ENCODE assay signal across 33 cellular contexts in genomic region chr5:138554143-138554542, GRCh38. TPM values are rescaled to one million over a fixed set of nuclear protein-coding genes. Genes with fewer than 3 reads are reported as not detected.
DNase-seq lines count a peak whose midpoint lies in the region; ATAC-seq, FAIRE-seq and TF ChIP-seq lines count a peak whose summit lies in the region.
"Had no signal": no experiment of that assay in that cellular context is flagged by ENCODE, and none has a peak within 500 bp of the region (broad histone marks: within the 10 kb centered on the region; RNA-seq: fewer than 3 reads in every experiment).

No MANE protein-coding gene starts in this region.

- peak overlapping the region; percentile 3 for H3K27ac ChIP-seq in CD4-positive, CD25-positive, alpha-beta regulatory T cell (ENCODE audit: insufficient read depth, low read length, poor library complexity, severe bottlenecking)
- H3K27ac ChIP-seq in GM12878 (ENCODE audit: control insufficient read depth, insufficient read depth) (no peak overlapping the region), stomach (no peak overlapping the region)
- H3K27ac ChIP-seq: ascending aorta, C4-2B, KMS-11, left lung, psoas muscle, sigmoid colon had no signal

- TF ChIP-seq POLR2A in GM12878 (IDR thresholded peaks at IDR 0.05; ENCODE audit: low read depth, low read length) (no peak), stomach (IDR thresholded peaks at IDR 0.05) (no peak)

- no peak for TF ChIP-seq RAD21 in GM12878 (IDR thresholded peaks at IDR 0.05; ENCODE audit: insufficient read depth, low read depth, low read length)

- H3K36me3 Mint-ChIP-seq in CD4-positive, CD25-positive, alpha-beta regulatory T cell: peaks cover 38% of the 10 kb centered on the region
- H3K36me3 Mint-ChIP-seq in Caco-2 (ENCODE audit: insufficient read depth, unreplicated experiment) (peaks cover 94% of the 10 kb centered on the region), natural killer cell (peaks cover 31% of the 10 kb centered on the region)

- RAD21 ChIA-PET in GM12878 (lab: Charles Lee; ENCODE audit: unreplicated experiment): no interaction called here

- no peak overlapping the region for H3K4me3 ChIP-seq in CD4-positive, CD25-positive, alpha-beta regulatory T cell (ENCODE audit: low read depth, low read length)
- H3K4me3 ChIP-seq in Caco-2 (ENCODE audit: low read depth, low read length): no peak overlapping the region
- no peak overlapping the region for H3K4me3 ChIP-seq in GM12878
- H3K4me3 ChIP-seq in stomach: no peak overlapping the region
- H3K4me3 ChIP-seq: ascending aorta, left lung, psoas muscle, sigmoid colon had no signal

- no peak overlapping the region for H3K4me3 Mint-ChIP-seq in CD4-positive, CD25-positive, alpha-beta regulatory T cell
- H3K4me3 Mint-ChIP-seq in Caco-2 (ENCODE audit: unreplicated experiment) (no peak overlapping the region), natural killer cell (no peak overlapping the region)
- H3K4me3 Mint-ChIP-seq: activated CD8-positive, alpha-beta T cell treated with anti-CD3 and anti-CD28 coated beads, Interleukin-2, amount 10 ng/mL, durations not matched to agents 7 days and 5 days; activated naive CD8-positive, alpha-beta T cell treated with anti-CD3 and anti-CD28 coated beads, Interleukin-2, amount 10 ng/mL, durations not matched to agents 7 days and 5 days; dendritic cell treated with granulocyte-macrophage colony-stimulating factor and Interleukin-4, amounts not matched to agents 40 ng/mL and 50 ng/mL, for 4 days; T-helper 2 cell treated with Interferon-gamma antibody and Interleukin-4, amounts not matched to agents 5 μg/mL and 100 μg/mL, for 36 hours; type B pancreatic cell had no signal

- no peak overlapping the region for H3K9ac ChIP-seq in GM12878 (ENCODE audit: control insufficient read depth, insufficient read depth, low read length)
- H3K9ac ChIP-seq: KMS-11 had no signal

- peaks cover 54% of the 10 kb centered on the region for H3K36me3 ChIP-seq in CD4-positive, CD25-positive, alpha-beta regulatory T cell (ENCODE audit: control insufficient read depth, insufficient read depth, low read length)
- peaks cover 4% of the 10 kb centered on the region for H3K36me3 ChIP-seq in Caco-2 (ENCODE audit: control insufficient read depth, insufficient read depth, low read length)
- H3K36me3 ChIP-seq in GM12878 (ENCODE audit: control insufficient read depth in 2 of 2, insufficient read depth in 2 of 2, low read length in 1 of 2): peaks cover 11 to 40% of the 10 kb centered on the region in 2 experiments
- peaks cover 49 to 66% (median 65%) of the 10 kb centered on the region in 4 donors for H3K36me3 ChIP-seq in stomach

- peaks cover 3% of the 10 kb centered on the region for H3K79me2 ChIP-seq in GM12878 (ENCODE audit: control insufficient read depth, insufficient read depth, low read length)

- H3K4me2 ChIP-seq in GM12878 (ENCODE audit: control insufficient read depth, insufficient read depth): no peak overlapping the region
- H3K4me2 ChIP-seq: KMS-11 had no signal

- POLR2A ChIA-PET in Caco-2 (lab: Charles Lee): no interaction called here
- POLR2A ChIA-PET in GM12878 (lab: Charles Lee): no interaction called here

- H4K20me1 ChIP-seq in GM12878 (ENCODE audit: control insufficient read depth, insufficient read depth): no peaks in the 10 kb centered on the region

- 100% methylated on average over 1 of the region's 1 CpG for whole genome bisulfite sequencing in GM12878 (ENCODE audit: insufficient coverage, insufficient replicate concordance, low lambda C conversion rate, missing lambda C conversion rate)
- 50 to 97% (median 76%) methylated on average over 1 of the region's 1 CpG for WGBS in stomach, 5 donors

- no peak for DNase-seq in CD4-positive, CD25-positive, alpha-beta regulatory T cell
- DNase-seq in Caco-2 (no peak), GM12878 (ENCODE audit: low read depth, low spot score) (no peak), natural killer cell (no peak), posterior vena cava (ENCODE audit: low spot score) (no peak), NCI-H446 treated with DMSO at 0.1 percent for 48 hours (lab: John Stamatoyannopoulos, UW) (no peak), stomach (no peak)
- DNase-seq: activated CD8-positive, alpha-beta T cell treated with anti-CD3 and anti-CD28 coated beads, Interleukin-2, amount 10 ng/mL, durations not matched to agents 7 days and 5 days; activated effector memory CD4-positive, alpha-beta T cell treated with anti-CD3 and anti-CD28 coated beads, Interleukin-2, amount 50 U/mL, for 16 hours; activated naive CD8-positive, alpha-beta T cell treated with anti-CD3 and anti-CD28 coated beads, Interleukin-2, amount 10 ng/mL, durations not matched to agents 7 days and 5 days; central memory CD4-positive, alpha-beta T cell; glutamatergic neuron; GOT3; islet precursor cell; left lung; mesendoderm; NCI-H1417 treated with DMSO at 0.1 percent for 48 hours; NCI-H2081; NCI-H526; nucleus accumbens; psoas muscle; SHP77 treated with DMSO at 0.1 percent for 48 hours; sigmoid colon; stimulated activated CD4-positive, alpha-beta T cell treated with anti-CD3 and anti-CD28 coated beads, Interleukin-4, amount 100 ng/mL, for 24 hours had no signal

- in situ Hi-C loops in GM12878 (cut with MboI): no loop called here

- no peaks in the 10 kb centered on the region for H3K27me3 ChIP-seq in CD4-positive, CD25-positive, alpha-beta regulatory T cell (ENCODE audit: control insufficient read depth, insufficient read depth, low read length)
- H3K27me3 ChIP-seq in Caco-2 (replicated peaks; ENCODE audit: control insufficient read depth, insufficient read depth, low read length) (no peaks in the 10 kb centered on the region), GM12878 (replicated peaks in 1 of 2; ENCODE audit: control insufficient read depth in 2 of 2, insufficient read depth in 2 of 2, low read length in 1 of 2) (no peaks in the 10 kb centered on the region), stomach (no peaks in the 10 kb centered on the region)
- H3K27me3 ChIP-seq: ascending aorta, left lung, sigmoid colon had no signal

- BruUV-seq in Caco-2 (replicated peaks; lab: Mats Ljungman, UMichigan) (no TSS peak), GM12878 (replicated peaks; lab: Mats Ljungman, UMichigan) (no TSS peak)

- H3K9me3 ChIP-seq in CD4-positive, CD25-positive, alpha-beta regulatory T cell (ENCODE audit: control insufficient read depth in 2 of 2, low read length in 2 of 2): no peaks in the 10 kb centered on the region
- no peaks in the 10 kb centered on the region for H3K9me3 ChIP-seq in Caco-2
- no peaks in the 10 kb centered on the region for H3K9me3 ChIP-seq in GM12878 (replicated peaks; ENCODE audit: control insufficient read depth, insufficient read depth, low read length)
- no peaks in the 10 kb centered on the region for H3K9me3 ChIP-seq in stomach
- H3K9me3 ChIP-seq: ascending aorta, left lung, psoas muscle, sigmoid colon had no signal

- TF ChIP-seq EP300 in GM12878 (IDR thresholded peaks at IDR 0.05; ENCODE audit: borderline replicate concordance in 1 of 2, control insufficient read depth in 1 of 2, low read depth in 2 of 2, low read length in 2 of 2) (no peak), stomach (IDR thresholded peaks at IDR 0.05) (no peak)

- H3K27me3 Mint-ChIP-seq in CD4-positive, CD25-positive, alpha-beta regulatory T cell: no peaks in the 10 kb centered on the region
- H3K27me3 Mint-ChIP-seq in Caco-2 (ENCODE audit: insufficient read depth, unreplicated experiment): no peaks in the 10 kb centered on the region
- no peaks in the 10 kb centered on the region for H3K27me3 Mint-ChIP-seq in natural killer cell (ENCODE audit: low read depth in 2 of 2)
- H3K27me3 Mint-ChIP-seq: activated naive CD8-positive, alpha-beta T cell treated with anti-CD3 and anti-CD28 coated beads, Interleukin-2, amount 10 ng/mL, durations not matched to agents 7 days and 5 days; dendritic cell treated with granulocyte-macrophage colony-stimulating factor and Interleukin-4, amounts not matched to agents 40 ng/mL and 50 ng/mL, for 4 days; type B pancreatic cell had no signal

- intact Hi-C loops in Caco-2 (cut with micrococcal nuclease; ENCODE audit: unreplicated experiment): no loop called here
- intact Hi-C loops in GM12878 (cut with micrococcal nuclease; ENCODE audit: unreplicated experiment): no loop called here
- intact Hi-C loops in natural killer cell (cut with micrococcal nuclease): no loop called here
- intact Hi-C loops in posterior vena cava (cut with DNase I): no loop called here
- intact Hi-C loops in stomach (cut with DNase I; ENCODE audit: low total_unique reads): no loop called here

- H3K4me1 ChIP-seq in CD4-positive, CD25-positive, alpha-beta regulatory T cell (ENCODE audit: control insufficient read depth, insufficient read depth, low read length, poor library complexity, severe bottlenecking): no peaks in the 10 kb centered on the region
- H3K4me1 ChIP-seq in Caco-2: no peaks in the 10 kb centered on the region
- no peaks in the 10 kb centered on the region for H3K4me1 ChIP-seq in GM12878 (ENCODE audit: control insufficient read depth, insufficient read depth, low read length)
- H3K4me1 ChIP-seq in stomach: peaks cover 0 to 4% (median 0%) of the 10 kb centered on the region in 4 donors
- H3K4me1 ChIP-seq: ascending aorta, left lung, psoas muscle, sigmoid colon had no signal

- H2AFZ ChIP-seq in GM12878 (ENCODE audit: control insufficient read depth, low read depth, low read length): no peak overlapping the region

- no peaks in the 10 kb centered on the region for H3K9me3 Mint-ChIP-seq in CD4-positive, CD25-positive, alpha-beta regulatory T cell
- H3K9me3 Mint-ChIP-seq in Caco-2 (ENCODE audit: unreplicated experiment) (no peaks in the 10 kb centered on the region), natural killer cell (no peaks in the 10 kb centered on the region)
- H3K9me3 Mint-ChIP-seq: activated naive CD8-positive, alpha-beta T cell treated with anti-CD3 and anti-CD28 coated beads, Interleukin-2, amount 10 ng/mL, durations not matched to agents 7 days and 5 days; dendritic cell treated with granulocyte-macrophage colony-stimulating factor and Interleukin-4, amounts not matched to agents 40 ng/mL and 50 ng/mL, for 4 days; T-helper 2 cell treated with Interferon-gamma antibody and Interleukin-4, amounts not matched to agents 5 μg/mL and 100 μg/mL, for 36 hours; type B pancreatic cell had no signal

- H3K27ac Mint-ChIP-seq in CD4-positive, CD25-positive, alpha-beta regulatory T cell: no peak overlapping the region
- H3K27ac Mint-ChIP-seq in Caco-2 (ENCODE audit: unreplicated experiment) (peak overlapping the region; percentile 32), natural killer cell (peak overlapping the region; percentile 65 to 78)
- H3K27ac Mint-ChIP-seq: dendritic cell treated with granulocyte-macrophage colony-stimulating factor and Interleukin-4, amounts not matched to agents 40 ng/mL and 50 ng/mL, for 4 days; T-helper 2 cell treated with Interferon-gamma antibody and Interleukin-4, amounts not matched to agents 5 μg/mL and 100 μg/mL, for 36 hours; type B pancreatic cell had no signal

- CTCF ChIA-PET in Caco-2 (lab: Charles Lee) (no interaction called here), GM12878 (lab: Yijun Ruan, JAX) (interaction anchor here (0.7 to 2.3 kb wide), 3 partner anchors 11 to 26 kb away, joined by 3 to 6 read pairs (median 4); partner anchors contain the start of gene ETF1)

- SMC1A ChIA-PET in GM12878 (lab: Charles Lee; ENCODE audit: uncharacterized antibody, unreplicated experiment): no interaction called here

- H3K4me1 Mint-ChIP-seq in CD4-positive, CD25-positive, alpha-beta regulatory T cell: peaks cover 6 to 20% (median 11%) of the 10 kb centered on the region in 4 donors
- H3K4me1 Mint-ChIP-seq in Caco-2 (ENCODE audit: low read depth, unreplicated experiment): no peaks in the 10 kb centered on the region
- H3K4me1 Mint-ChIP-seq in natural killer cell: peaks cover 30 to 39% of the 10 kb centered on the region in 2 donors

- no peak for TF ChIP-seq CTCF in Caco-2 (IDR thresholded peaks at IDR 0.05; ENCODE audit: insufficient read depth in 1 of 2, low read depth in 1 of 2, low read length in 1 of 2, severe bottlenecking in 1 of 2, unreplicated experiment in 1 of 2)
- TF ChIP-seq CTCF in GM12878 (IDR thresholded peaks at IDR 0.05 in 2 of 3, conservative IDR thresholded peaks at IDR 0.05 in 1 of 3; ENCODE audit: control insufficient read depth in 2 of 3, extremely low read depth in 1 of 3, insufficient read depth in 1 of 3, low read depth in 3 of 3, low read length in 3 of 3): no peak
- TF ChIP-seq CTCF in natural killer cell (IDR thresholded peaks at IDR 0.05): no peak
- no peak for TF ChIP-seq CTCF in stomach (IDR thresholded peaks at IDR 0.05)

- FAIRE-seq in GM12878 (lab: Jason Lieb, UNC): no peak
- FAIRE-seq: D721Med, GM18507 had no signal

- ATAC-seq in CD4-positive, CD25-positive, alpha-beta regulatory T cell (ENCODE audit: low read depth in 2 of 2): no peak
- ATAC-seq in GM12878 (no peak; the same call in 2 of the 3 replicates), natural killer cell (peak in 1 of 3 donors; percentile 6)
- ATAC-seq: activated CD8-positive, alpha-beta T cell treated with anti-CD3 and anti-CD28 coated beads, Interleukin-2, amount 10 ng/mL, durations not matched to agents 7 days and 5 days; esophagus mucosa; left lung had no signal

RNA-seq across cellular contexts. Expression of gene ETF1, which starts 11.1 kb away (rescaled TPM):
- 170 TPM for total RNA-seq in CD4-positive, CD25-positive, alpha-beta regulatory T cell
- polyA plus RNA-seq in CD4-positive, CD25-positive, alpha-beta regulatory T cell: 10 to 100 TPM; 25.9 to 44.3 (median 32.5) TPM
- total RNA-seq in Caco-2 (2022) (179 and 184 TPM in 2 replicates), GM12878 (2014; rRNA removed) (98.2 and 109 TPM in 2 replicates), GM12878 (2014; rRNA removed; fragmentation: Illumina TruSeq; extraction: Trizol) (110 and 128 TPM in 2 replicates), GM12878 (2021) (130 and 138 TPM in 2 replicates), natural killer cell (100 to 1,000 TPM; 135 to 189 (median 136) TPM), posterior vena cava (100 to 1,000 TPM in 1 of 2 donors, 10 to 100 TPM in 1; 97.2 to 118 TPM), stomach (100 to 1,000 TPM in 1 of 5 donors, 10 to 100 TPM in 3, 1 to 10 TPM in 1; 9.0 to 119 (median 53.3) TPM)
- total RNA-seq in GM12878 (2013; cell fraction: nucleolus; rRNA removed): 30.4 and 34.7 TPM in 2 replicates
- 45.0 TPM for polyA plus RNA-seq in GM12878 (2011; ENCODE audit: low read depth)
- polyA plus RNA-seq in GM12878 (2011; rRNA removed) (77.4 and 106 TPM in 2 replicates), GM12878 (2014; fragmentation: Illumina TruSeq; extraction: Trizol) (145 and 187 TPM in 2 replicates), GM12878 (2014; fragmentation: Nextera tagmentation; extraction: Ambion mirVana) (10 to 100 TPM; 29.8 to 44.9 TPM), GM12878 (2014; rRNA removed) (84.5 and 123 TPM in 2 replicates), GM12878 (2016; fragmentation: Nextera tagmentation; extraction: Ambion mirVana) (100 to 1,000 TPM; 106 to 111 TPM), stomach (10 to 100 TPM; 35.7 to 66.3 (median 48.7) TPM)
- 38.1 and 39.0 TPM in 2 replicates for polyA plus RNA-seq in GM12878 (2011; cell fraction: cytosol; rRNA removed)
- 31.6 and 37.7 TPM in 2 replicates for polyA plus RNA-seq in GM12878 (2011; cell fraction: nucleus; rRNA removed)
- polyA plus RNA-seq in GM12878 (2012): 51.8 and 57.1 TPM in 2 replicates
- 72.4 and 95.8 TPM in 2 replicates for polyA minus RNA-seq in GM12878 (2011; rRNA and poly(A)+ RNA removed)
- 24.5 and 33.8 TPM in 2 replicates for polyA minus RNA-seq in GM12878 (2011; cell fraction: cytosol; rRNA and poly(A)+ RNA removed)
- 15.0 and 19.1 TPM in 2 replicates for polyA minus RNA-seq in GM12878 (2011; cell fraction: nucleus; rRNA and poly(A)+ RNA removed)

RNA-seq across cellular contexts. Expression of gene HSPA9, which starts 21.1 kb away (rescaled TPM):
- total RNA-seq in CD4-positive, CD25-positive, alpha-beta regulatory T cell: 276 TPM
- 100 to 1,000 TPM; 113 to 129 (median 121) TPM for polyA plus RNA-seq in CD4-positive, CD25-positive, alpha-beta regulatory T cell
- total RNA-seq in Caco-2 (2022) (533 and 537 TPM in 2 replicates), GM12878 (2014; rRNA removed) (412 and 440 TPM in 2 replicates), GM12878 (2014; rRNA removed; fragmentation: Illumina TruSeq; extraction: Trizol) (386 and 395 TPM in 2 replicates), GM12878 (2021) (307 and 347 TPM in 2 replicates), natural killer cell (100 to 1,000 TPM; 272 to 308 (median 308) TPM), posterior vena cava (100 to 1,000 TPM; 141 to 160 TPM), stomach (100 to 1,000 TPM; 157 to 427 (median 196) TPM)
- total RNA-seq in GM12878 (2013; cell fraction: nucleolus; rRNA removed): 198 and 218 TPM in 2 replicates
- 185 TPM for polyA plus RNA-seq in GM12878 (2011; ENCODE audit: low read depth)
- polyA plus RNA-seq in GM12878 (2011; rRNA removed) (253 and 311 TPM in 2 replicates), GM12878 (2014; fragmentation: Illumina TruSeq; extraction: Trizol) (357 and 449 TPM in 2 replicates), GM12878 (2014; fragmentation: Nextera tagmentation; extraction: Ambion mirVana) (100 to 1,000 TPM; 145 to 294 TPM), GM12878 (2014; rRNA removed) (329 and 337 TPM in 2 replicates), GM12878 (2016; fragmentation: Nextera tagmentation; extraction: Ambion mirVana) (100 to 1,000 TPM; 440 to 455 TPM), stomach (10 to 100 TPM; 68.8 to 78.2 (median 75.2) TPM)
- polyA plus RNA-seq in GM12878 (2011; cell fraction: cytosol; rRNA removed): 199 and 201 TPM in 2 replicates
- polyA plus RNA-seq in GM12878 (2011; cell fraction: nucleus; rRNA removed): 151 and 212 TPM in 2 replicates
- 147 and 164 TPM in 2 replicates for polyA plus RNA-seq in GM12878 (2012)
- 326 and 330 TPM in 2 replicates for polyA minus RNA-seq in GM12878 (2011; rRNA and poly(A)+ RNA removed)
- polyA minus RNA-seq in GM12878 (2011; cell fraction: cytosol; rRNA and poly(A)+ RNA removed): 143 and 157 TPM in 2 replicates
- 87.9 and 144 TPM in 2 replicates for polyA minus RNA-seq in GM12878 (2011; cell fraction: nucleus; rRNA and poly(A)+ RNA removed)

Comparison
In these comparisons a context has a peak if more than half of its experiments do, and no peak if none do; other contexts are left out.
1. H3K27ac Mint-ChIP-seq: peak in Caco-2 (single experiment) and natural killer cell (2 of 2); none in CD4-positive, CD25-positive, alpha-beta regulatory T cell (0 of 3).